ENCODE assay signal across 18 cellular contexts in the genomic region with DNA sequence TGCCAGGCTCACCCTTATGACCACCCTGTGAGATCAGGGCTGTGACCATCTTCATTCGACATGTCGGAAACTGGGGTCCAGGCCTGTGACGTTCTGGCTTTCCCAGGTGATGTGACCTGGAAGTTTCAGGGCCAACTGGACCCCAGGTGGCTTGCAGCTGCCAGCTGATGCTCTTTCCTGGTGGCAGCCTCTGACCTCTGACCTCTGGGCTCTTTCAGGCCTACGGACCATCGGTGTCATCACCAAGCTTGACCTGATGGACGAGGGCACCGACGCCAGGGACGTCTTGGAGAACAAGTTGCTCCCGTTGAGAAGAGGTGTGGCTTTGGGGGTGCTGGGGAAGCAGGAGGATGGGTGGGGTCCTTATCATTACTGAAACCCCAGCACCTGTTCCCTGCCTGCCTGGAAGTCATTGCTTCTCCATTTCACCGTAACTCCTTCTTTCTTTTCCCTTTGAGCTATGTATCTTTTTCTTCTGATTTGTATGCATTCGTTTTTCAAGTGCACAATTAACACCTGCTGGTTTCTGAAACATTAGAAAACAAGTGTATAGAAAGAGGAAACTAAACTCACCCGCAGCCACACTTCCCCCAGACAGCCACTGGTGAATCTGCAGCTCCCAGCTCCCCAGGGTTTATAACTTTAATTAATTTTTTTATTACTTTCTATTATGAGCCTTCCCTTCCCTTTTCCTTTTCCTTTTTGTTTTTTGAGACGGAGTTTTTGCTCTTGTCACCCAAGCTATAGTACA. TPM values are rescaled to one million over a fixed set of nuclear protein-coding genes. Genes with fewer than 3 reads are reported as not detected.
A peak's percentile ranks its signal among the peaks of the same experiment; 100 is the strongest.
DNase-seq lines count a peak whose midpoint lies in the region; ATAC-seq and TF ChIP-seq lines count a peak whose summit lies in the region.
"Had no signal": no experiment of that assay in that cellular context is flagged by ENCODE, and none has a peak within 500 bp of the region (broad histone marks: within the 10 kb centered on the region; RNA-seq: fewer than 3 reads in every experiment).

No MANE protein-coding gene starts in this region.

- H3K27ac Mint-ChIP-seq in endothelial cell (ENCODE audit: unreplicated experiment) = peak overlapping the region; percentile 45
- H3K27ac Mint-ChIP-seq: HFFc6 had no signal

- H3K27me3 ChIP-seq in BLaER1 treated with 17β-estradiol and CSF1 and Interleukin-3, amounts not matched to agents 10 nM and 100 nM = no peaks in the 10 kb centered on the region
- H3K27me3 ChIP-seq in uterus = no peaks in the 10 kb centered on the region
- H3K27me3 ChIP-seq: BE2C, stomach had no signal

- H3K4me1 ChIP-seq in BLaER1 treated with 17β-estradiol and CSF1 and Interleukin-3, amounts not matched to agents 10 nM and 100 nM = peaks cover 73 to 100% (median 97%) of the 10 kb centered on the region in 10 experiments
- H3K4me1 ChIP-seq in uterus = no peaks in the 10 kb centered on the region

- H3K27me3 Mint-ChIP-seq in endothelial cell (ENCODE audit: unreplicated experiment) = peaks cover 2% of the 10 kb centered on the region

- peaks cover 9% of the 10 kb centered on the region for H3K4me1 Mint-ChIP-seq in endothelial cell (ENCODE audit: unreplicated experiment)

- TF ChIP-seq POLR2A in uterus (IDR thresholded peaks at IDR 0.05) = no peak

- no peaks in the 10 kb centered on the region for H3K9me3 Mint-ChIP-seq in endothelial cell (ENCODE audit: unreplicated experiment)
- H3K9me3 Mint-ChIP-seq: HFFc6 had no signal

- H3K4me3 ChIP-seq in BLaER1 treated with 17β-estradiol and CSF1 and Interleukin-3, amounts not matched to agents 10 nM and 100 nM = peak overlapping the region in 3 of 10 experiments; percentile 4 to 39 (median 36); a peak in 3 of 20 replicates
- H3K4me3 ChIP-seq in uterus = no peak overlapping the region
- H3K4me3 ChIP-seq: stomach had no signal

- DNase-seq in D341Med (ENCODE audit: low spot score) (peak; percentile 11), NOMO-1 (lab: John Stamatoyannopoulos, UW; ENCODE audit: unreplicated experiment in 2 of 2) (peak; percentile 20 to 34), endothelial cell (ENCODE audit: low spot score) (no peak), uterus (no peak), NCI-H2081 treated with DMSO at 0.1 percent for 48 hours (lab: John Stamatoyannopoulos, UW) (no peak), GM13977 (ENCODE audit: low spot score) (no peak)
- DNase-seq: activated CD4-positive, alpha-beta T cell treated with anti-CD3 and anti-CD28 coated beads for 4 hours; anterior cingulate cortex; BE2C; DND-41; HFFc6; NCI-H1694 treated with DMSO at 0.1 percent for 48 hours; NCI-H526; stomach had no signal

- H3K4me3 Mint-ChIP-seq in endothelial cell (ENCODE audit: unreplicated experiment) = peak overlapping the region; percentile 67
- H3K4me3 Mint-ChIP-seq: HFFc6 had no signal

- ATAC-seq in GM19351 (IDR thresholded peaks at IDR 0.05; ENCODE audit: unreplicated experiment) = no peak

- no peaks in the 10 kb centered on the region for H3K9me3 ChIP-seq in BLaER1 treated with 17β-estradiol and CSF1 and Interleukin-3, amounts not matched to agents 10 nM and 100 nM (replicated peaks in 1 of 11)
- no peaks in the 10 kb centered on the region for H3K9me3 ChIP-seq in uterus
- H3K9me3 ChIP-seq: BE2C, stomach had no signal

- H3K36me3 Mint-ChIP-seq in endothelial cell (ENCODE audit: low read depth, unreplicated experiment) = peaks cover 44% of the 10 kb centered on the region

- in situ Hi-C loops in GM13977 (cut with MboI; ENCODE audit: low pct_unique_long_range_greater_than_20kb, low sequenced_read_pairs, unreplicated experiment) = no loop called here

- intact Hi-C loops in uterus (cut with DNase I; ENCODE audit: low total_unique reads) = no loop called here

- H3K4me2 ChIP-seq in BLaER1 treated with 17β-estradiol and CSF1 and Interleukin-3, amounts not matched to agents 10 nM and 100 nM = peak overlapping the region; percentile 75 to 91 (median 84)

- TF ChIP-seq CTCF in endothelial cell (IDR thresholded peaks at IDR 0.05; ENCODE audit: unreplicated experiment) = no peak
- TF ChIP-seq CTCF in uterus (IDR thresholded peaks at IDR 0.05) = no peak
- no peak for TF ChIP-seq CTCF in GM13977 (IDR thresholded peaks at IDR 0.05; ENCODE audit: extremely low read depth, insufficient read depth, missing control alignments)

- peaks cover 84 to 100% (median 96%) of the 10 kb centered on the region in 11 experiments for H3K36me3 ChIP-seq in BLaER1 treated with 17β-estradiol and CSF1 and Interleukin-3, amounts not matched to agents 10 nM and 100 nM
- H3K36me3 ChIP-seq in uterus = no peaks in the 10 kb centered on the region

- H3K27ac ChIP-seq in BLaER1 treated with 17β-estradiol and CSF1 and Interleukin-3, amounts not matched to agents 10 nM and 100 nM = peak overlapping the region in 10 of 11 experiments; percentile 11 to 66 (median 46); a peak in 19 of 22 replicates
- H3K27ac ChIP-seq in uterus = no peak overlapping the region
- H3K27ac ChIP-seq: epithelial cell of prostate, RWPE1 had no signal

- peak overlapping the region; percentile 6 to 60 (median 28); a peak in 17 of 22 replicates for H3K9ac ChIP-seq in BLaER1 treated with 17β-estradiol and CSF1 and Interleukin-3, amounts not matched to agents 10 nM and 100 nM

- peaks cover 3 to 75% (median 27%) of the 10 kb centered on the region in 11 experiments; a peak in 20 of 22 replicates for H4K20me1 ChIP-seq in BLaER1 treated with 17β-estradiol and CSF1 and Interleukin-3, amounts not matched to agents 10 nM and 100 nM

RNA-seq across cellular contexts. Expression of a gene that starts 58.9 kb away (rescaled TPM):
- total RNA-seq in endothelial cell (ENCODE audit: unreplicated experiment) = 22.1 TPM
- 10 to 100 TPM in 3 of 4 donors, 1 to 10 TPM in 1; 7.2 to 57.0 (median 27.2) TPM for total RNA-seq in uterus

RNA-seq across cellular contexts. Expression of a gene that starts 59.2 kb away (rescaled TPM):
- 184 TPM for total RNA-seq in endothelial cell (ENCODE audit: unreplicated experiment)
- total RNA-seq in uterus = 100 to 1,000 TPM in 2 of 4 donors, 10 to 100 TPM in 2; 46.8 to 150 (median 86.0) TPM

Comparison
In these comparisons a context has a peak if more than half of its experiments do, and no peak if none do; other contexts are left out.
1. H3K27ac ChIP-seq: peak in BLaER1 treated with 17β-estradiol and CSF1 and Interleukin-3, amounts not matched to agents 10 nM and 100 nM (10 of 11); none in uterus (0 of 2).
2. DNase-seq: peak in D341Med (single experiment) and NOMO-1 (2 of 2); none in endothelial cell (single experiment), uterus (0 of 2), NCI-H2081 treated with DMSO at 0.1 percent for 48 hours (single experiment) and GM13977 (single experiment).